ENCODE assay signal across 17 cellular contexts in genomic region chr5:107074991-107075390, GRCh38.
"Had no signal": no experiment of that assay in that cellular context is flagged by ENCODE, and none has a peak within 500 bp of the region (broad histone marks: within the 10 kb centered on the region; RNA-seq: fewer than 3 reads in every experiment).

No MANE protein-coding gene starts in this region.

- DNase-seq: activated CD4-positive, alpha-beta T cell treated with anti-CD3 and anti-CD28 coated beads, Interleukin-2, amount 10 ng/mL, durations not matched to agents 7 days and 5 days; activated CD8-positive, alpha-beta T cell treated with anti-CD3 and anti-CD28 coated beads, Interleukin-2, amount 10 ng/mL, durations not matched to agents 7 days and 5 days; activated gamma-delta T cell; activated naive CD4-positive, alpha-beta T cell treated with anti-CD3 and anti-CD28 coated beads, Interleukin-2, amount 50 U/mL, for 16 hours; anterior cingulate cortex; effector memory CD4-positive, alpha-beta T cell; foreskin melanocyte; glutamatergic neuron; hippocampal formation; left colon; lower lobe of right lung; mesendoderm; mucosa of descending colon; naive B cell; stimulated activated CD4-positive, alpha-beta T cell treated with anti-CD3 and anti-CD28 coated beads, Interleukin-2, amount 100 ng/mL, for 24 hours; stimulated activated naive B cell treated with anti-CD40 and anti-IgM and Interleukin-4, amounts not matched to agents 10 μg/mL and 1 μg/mL and 100 μg/mL, for 72 hours; transverse colon had no signal
